ENCODE assay signal across 8 cellular contexts in genomic region chr11:88103337-88104206, GRCh38.
A peak's percentile ranks its signal among the peaks of the same experiment; 100 is the strongest.
DNase-seq lines count a peak whose midpoint lies in the region; ATAC-seq lines count a peak whose summit lies in the region.

No MANE protein-coding gene starts in this region.

- DNase-seq in NCI-H1436 (lab: John Stamatoyannopoulos, UW) (peak; percentile 22), NCI-H1436 treated with DMSO at 0.1 percent for 48 hours (lab: John Stamatoyannopoulos, UW) (no peak), NCI-H82 treated with DMSO at 0.1 percent for 48 hours (lab: John Stamatoyannopoulos, UW; ENCODE audit: unreplicated experiment) (peak; percentile 46), kidney glomerular epithelial cell (lab: John Stamatoyannopoulos, UW) (peak; percentile 9), cerebellum (ENCODE audit: low spot score) (no peak)
- peak; percentile 10 for DNase-seq in activated naive CD8-positive, alpha-beta T cell treated with anti-CD3 and anti-CD28 coated beads for 36 hours

- peaks cover 5% of the 10 kb centered on the region for H3K9me3 Mint-ChIP-seq in activated naive CD8-positive, alpha-beta T cell treated with anti-CD3 and anti-CD28 coated beads for 36 hours

- H3K27me3 Mint-ChIP-seq in activated naive CD8-positive, alpha-beta T cell treated with anti-CD3 and anti-CD28 coated beads for 36 hours: peaks cover 26% of the 10 kb centered on the region

- H3K27ac Mint-ChIP-seq in activated naive CD8-positive, alpha-beta T cell treated with anti-CD3 and anti-CD28 coated beads for 36 hours: no peak overlapping the region

- ATAC-seq in GM19043 (IDR thresholded peaks at IDR 0.05; ENCODE audit: low read depth, unreplicated experiment) (peak; percentile 86), HG03103 (IDR thresholded peaks at IDR 0.05; ENCODE audit: low read depth, unreplicated experiment) (peak; percentile 96)

- H3K4me1 Mint-ChIP-seq in activated naive CD8-positive, alpha-beta T cell treated with anti-CD3 and anti-CD28 coated beads for 36 hours: peaks cover 6% of the 10 kb centered on the region

- no peak overlapping the region for H3K4me3 Mint-ChIP-seq in activated naive CD8-positive, alpha-beta T cell treated with anti-CD3 and anti-CD28 coated beads for 36 hours

- H3K36me3 Mint-ChIP-seq in activated naive CD8-positive, alpha-beta T cell treated with anti-CD3 and anti-CD28 coated beads for 36 hours: peaks cover 3% of the 10 kb centered on the region

Comparison
In these comparisons a context has a peak if more than half of its experiments do, and no peak if none do; other contexts are left out.
1. DNase-seq: peak in NCI-H1436 (single experiment), NCI-H82 treated with DMSO at 0.1 percent for 48 hours (single experiment), activated naive CD8-positive, alpha-beta T cell treated with anti-CD3 and anti-CD28 coated beads for 36 hours (single experiment) and kidney glomerular epithelial cell (single experiment); none in NCI-H1436 treated with DMSO at 0.1 percent for 48 hours (single experiment) and cerebellum (single experiment).